Comparison of ENCODE assay signal across 9 cellular contexts in genomic region chr10:60238408-60239100, GRCh38.
A peak's percentile ranks its signal among the peaks of the same experiment; 100 is the strongest.
DNase-seq lines count a peak whose midpoint lies in the region; ATAC-seq and TF ChIP-seq lines count a peak whose summit lies in the region.
"Had no signal": no experiment of that assay in that cellular context is flagged by ENCODE, and none has a peak within 500 bp of the region (broad histone marks: within the 10 kb centered on the region; RNA-seq: fewer than 3 reads in every experiment).

No MANE protein-coding gene starts in this region.

- no peaks in the 10 kb centered on the region for H3K27me3 ChIP-seq in effector memory CD4-positive, alpha-beta T cell (replicated peaks; ENCODE audit: control insufficient read depth, insufficient read depth, low read length, poor library complexity, severe bottlenecking)

- peaks cover 7% of the 10 kb centered on the region for H3K4me1 ChIP-seq in effector memory CD4-positive, alpha-beta T cell (ENCODE audit: control insufficient read depth, insufficient read depth, low read length, poor library complexity, severe bottlenecking)

- H3K27ac Mint-ChIP-seq in endothelial cell (ENCODE audit: unreplicated experiment) = no peak overlapping the region
- H3K27ac Mint-ChIP-seq: activated T-cell treated with anti-CD3 and anti-CD28 coated beads, Interleukin-2, amount 50 U/mL, for 72 hours had no signal

- TF ChIP-seq CTCF in omental fat pad (IDR thresholded peaks at IDR 0.05) (no peak), endothelial cell (IDR thresholded peaks at IDR 0.05; ENCODE audit: unreplicated experiment) (no peak)

- H3K27ac ChIP-seq in effector memory CD4-positive, alpha-beta T cell (ENCODE audit: insufficient read depth, low read length, poor library complexity, severe bottlenecking) = no peak overlapping the region

- no peak overlapping the region for H3K4me3 Mint-ChIP-seq in endothelial cell (ENCODE audit: unreplicated experiment)

- H3K36me3 Mint-ChIP-seq in endothelial cell (ENCODE audit: low read depth, unreplicated experiment) = no peaks in the 10 kb centered on the region

- H3K27me3 Mint-ChIP-seq in endothelial cell (ENCODE audit: unreplicated experiment) = no peaks in the 10 kb centered on the region

- H3K4me3 ChIP-seq in effector memory CD4-positive, alpha-beta T cell (ENCODE audit: insufficient read depth, low read depth, low read length, poor library complexity, severe bottlenecking) = peak overlapping the region; percentile 19

- no peaks in the 10 kb centered on the region for H3K36me3 ChIP-seq in effector memory CD4-positive, alpha-beta T cell (ENCODE audit: control insufficient read depth, insufficient read depth, low read length)

- ATAC-seq in GM18867 (IDR thresholded peaks at IDR 0.05; ENCODE audit: unreplicated experiment) = peak; percentile 51
- peak; percentile 28 for ATAC-seq in HG02970 (IDR thresholded peaks at IDR 0.05; ENCODE audit: low FRiP score, unreplicated experiment)
- ATAC-seq in omental fat pad (ENCODE audit: low FRiP score) = peak; percentile 74

- no peaks in the 10 kb centered on the region for H3K9me3 Mint-ChIP-seq in endothelial cell (ENCODE audit: unreplicated experiment)
- H3K9me3 Mint-ChIP-seq: activated T-cell treated with anti-CD3 and anti-CD28 coated beads, Interleukin-2, amount 50 U/mL, for 72 hours had no signal

- DNase-seq in D341Med (ENCODE audit: low spot score) = peak; percentile 66
- DNase-seq in NOMO-1 (lab: John Stamatoyannopoulos, UW; ENCODE audit: unreplicated experiment in 2 of 2) = peak; percentile 33
- DNase-seq in effector memory CD4-positive, alpha-beta T cell = no peak
- DNase-seq in omental fat pad (ENCODE audit: low spot score) = no peak
- DNase-seq in NK-92 treated with Interleukin-12 subunit alpha and Interleukin-12 subunit beta, amount 100 ng/mL, for 24 hours (lab: John Stamatoyannopoulos, UW) = no peak
- DNase-seq in endothelial cell (ENCODE audit: low spot score) = no peak

- H3K4me1 Mint-ChIP-seq in endothelial cell (ENCODE audit: unreplicated experiment) = no peaks in the 10 kb centered on the region

- H3K9me3 ChIP-seq in effector memory CD4-positive, alpha-beta T cell (ENCODE audit: control insufficient read depth, low read length) = no peaks in the 10 kb centered on the region

Comparison
In these comparisons a context has a peak if more than half of its experiments do, and no peak if none do; other contexts are left out.
1. DNase-seq: peak in D341Med (single experiment) and NOMO-1 (2 of 2); none in effector memory CD4-positive, alpha-beta T cell (0 of 3), omental fat pad (single experiment), NK-92 treated with Interleukin-12 subunit alpha and Interleukin-12 subunit beta, amount 100 ng/mL, for 24 hours (single experiment) and endothelial cell (single experiment).
2. Peak in every context shown above with its lines, with median percentiles within 50 percentile points of each other: ATAC-seq.